ENCODE assay signal across 8 cellular contexts in the genomic region with DNA sequence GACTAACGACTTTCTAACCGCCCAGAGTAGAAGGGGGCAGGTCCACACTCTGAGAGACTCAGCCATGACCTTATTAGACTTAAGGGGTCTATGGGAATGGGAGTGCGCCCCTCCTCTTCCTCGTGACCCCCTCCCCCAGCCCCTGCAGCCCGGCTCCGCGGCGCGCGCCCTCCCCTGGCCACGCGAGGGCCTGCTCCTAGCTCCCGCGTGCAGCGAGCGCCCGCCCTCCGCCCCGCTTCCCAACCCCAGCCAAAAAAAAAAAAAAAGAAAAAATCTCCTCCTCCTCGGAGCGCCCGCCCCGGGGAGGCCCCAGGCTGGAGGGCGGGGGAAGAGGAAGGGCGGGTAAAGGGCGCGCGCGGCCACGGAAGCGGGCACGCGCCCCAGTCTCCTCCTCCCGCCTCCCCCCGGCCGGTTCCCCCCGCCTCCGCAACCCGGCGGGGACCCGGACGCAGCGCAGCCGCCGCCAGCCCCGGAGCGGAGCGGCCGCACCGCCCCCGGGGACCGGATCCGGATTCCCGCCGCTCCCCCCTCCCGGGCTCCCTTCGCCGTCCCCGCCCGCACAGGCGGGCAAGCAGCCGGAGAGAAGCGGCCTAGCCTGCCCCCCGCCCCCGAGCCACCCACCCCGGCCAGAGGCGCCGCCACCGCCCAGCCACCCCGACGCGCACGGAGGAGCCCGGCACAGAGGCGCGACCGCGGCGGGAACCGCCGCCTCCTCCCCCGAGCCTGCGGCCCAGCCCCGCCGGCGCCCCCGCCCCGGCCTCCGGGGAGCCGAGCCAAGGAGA. TPM values are rescaled to one million over a fixed set of nuclear protein-coding genes. Genes with fewer than 3 reads are reported as not detected.
A peak's percentile ranks its signal among the peaks of the same experiment; 100 is the strongest.
DNase-seq lines count a peak whose midpoint lies in the region; ATAC-seq lines count a peak whose summit lies in the region.

No MANE protein-coding gene starts in this region.

- POLR2A ChIA-PET in activated CD4-positive, alpha-beta memory T cell treated with anti-CD3 and anti-CD28 coated beads, Interleukin-2, amount 10 ng/mL, durations not matched to agents 7 days and 5 days (lab: Charles Lee), result interaction anchor here (0.5 to 18.0 kb wide), 6 partner anchors 9 to 851 kb away, joined by 3 to 504 read pairs (median 7); a partner anchor contains a TSS

- H3K27ac Mint-ChIP-seq in activated CD4-positive, alpha-beta memory T cell treated with anti-CD3 and anti-CD28 coated beads, Interleukin-2, amount 10 ng/mL, durations not matched to agents 7 days and 5 days, result peak overlapping the region; percentile 81

- CTCF ChIA-PET in activated CD4-positive, alpha-beta memory T cell treated with anti-CD3 and anti-CD28 coated beads, Interleukin-2, amount 10 ng/mL, durations not matched to agents 7 days and 5 days (lab: Charles Lee), result interaction anchor here (0.6 to 4.4 kb wide), 13 partner anchors 8 to 321 kb away, joined by 3 to 47 read pairs (median 6); a partner anchor contains a TSS

- peak; percentile 93 for DNase-seq in Ammon's horn (ENCODE audit: low spot score)
- peak; percentile 60 for DNase-seq in GM19240 (ENCODE audit: insufficient read length, low spot score)
- peak; percentile 69 for DNase-seq in NCI-H748 treated with DMSO at 0.1 percent for 48 hours (lab: John Stamatoyannopoulos, UW)
- peak; percentile 89 for DNase-seq in activated CD4-positive, alpha-beta memory T cell treated with anti-CD3 and anti-CD28 coated beads, Interleukin-2, amount 10 ng/mL, durations not matched to agents 7 days and 5 days
- DNase-seq in effector CD4-positive, alpha-beta T cell, result peak; percentile 78
- peak; percentile 91 to 95 for DNase-seq in lung microvascular endothelial cell (ENCODE audit: low read depth in 2 of 2)
- peak; percentile 62 to 86 (median 81) for DNase-seq in stimulated activated CD4-positive, alpha-beta T cell treated with anti-CD3 and anti-CD28 coated beads, TNF-alpha, amount 100 ng/mL, for 24 hours (ENCODE audit: low read depth in 3 of 3)

- ATAC-seq in HG03571 (IDR thresholded peaks at IDR 0.05; ENCODE audit: unreplicated experiment), result peak; percentile 30

- no peaks in the 10 kb centered on the region for H3K27me3 Mint-ChIP-seq in activated CD4-positive, alpha-beta memory T cell treated with anti-CD3 and anti-CD28 coated beads, Interleukin-2, amount 10 ng/mL, durations not matched to agents 7 days and 5 days

- H3K36me3 Mint-ChIP-seq in activated CD4-positive, alpha-beta memory T cell treated with anti-CD3 and anti-CD28 coated beads, Interleukin-2, amount 10 ng/mL, durations not matched to agents 7 days and 5 days (ENCODE audit: low read depth), result peaks cover 45% of the 10 kb centered on the region

- peak overlapping the region; percentile 90 for H3K4me3 Mint-ChIP-seq in activated CD4-positive, alpha-beta memory T cell treated with anti-CD3 and anti-CD28 coated beads, Interleukin-2, amount 10 ng/mL, durations not matched to agents 7 days and 5 days

- H3K9me3 Mint-ChIP-seq in activated CD4-positive, alpha-beta memory T cell treated with anti-CD3 and anti-CD28 coated beads, Interleukin-2, amount 10 ng/mL, durations not matched to agents 7 days and 5 days, result no peaks in the 10 kb centered on the region

- H3K4me1 Mint-ChIP-seq in activated CD4-positive, alpha-beta memory T cell treated with anti-CD3 and anti-CD28 coated beads, Interleukin-2, amount 10 ng/mL, durations not matched to agents 7 days and 5 days, result peaks cover 47% of the 10 kb centered on the region

RNA-seq across cellular contexts. Expression of a gene that starts 0.9 kb away (rescaled TPM):
- 100 to 1,000 TPM; 107 to 110 TPM for total RNA-seq in activated CD4-positive, alpha-beta memory T cell treated with anti-CD3 and anti-CD28 coated beads, Interleukin-2, amount 10 ng/mL, durations not matched to agents 7 days and 5 days
- total RNA-seq in lung microvascular endothelial cell, result 28.3 and 40.5 TPM in 2 replicates

RNA-seq across cellular contexts. Expression of a gene that starts 18.9 kb away (rescaled TPM):
- 100 to 1,000 TPM; 106 to 107 TPM for total RNA-seq in activated CD4-positive, alpha-beta memory T cell treated with anti-CD3 and anti-CD28 coated beads, Interleukin-2, amount 10 ng/mL, durations not matched to agents 7 days and 5 days
- total RNA-seq in lung microvascular endothelial cell, result 26.8 and 41.7 TPM in 2 replicates

RNA-seq across cellular contexts. Expression of a gene that starts 31.8 kb away (rescaled TPM):
- 10 to 100 TPM; 42.2 to 42.7 TPM for total RNA-seq in activated CD4-positive, alpha-beta memory T cell treated with anti-CD3 and anti-CD28 coated beads, Interleukin-2, amount 10 ng/mL, durations not matched to agents 7 days and 5 days
- total RNA-seq in lung microvascular endothelial cell, result 23.5 and 39.9 TPM in 2 replicates

RNA-seq across cellular contexts. Expression of a gene that starts 48.0 kb away (rescaled TPM):
- total RNA-seq in activated CD4-positive, alpha-beta memory T cell treated with anti-CD3 and anti-CD28 coated beads, Interleukin-2, amount 10 ng/mL, durations not matched to agents 7 days and 5 days, result under 1 TPM in 1 of 2 experiments, not detected in 1; 0.38 TPM
- total RNA-seq in lung microvascular endothelial cell, result not detected in 2 replicates

RNA-seq across cellular contexts. Expression of a gene that starts 49.4 kb away (rescaled TPM):
- total RNA-seq in activated CD4-positive, alpha-beta memory T cell treated with anti-CD3 and anti-CD28 coated beads, Interleukin-2, amount 10 ng/mL, durations not matched to agents 7 days and 5 days, result not detected
- not detected in 2 replicates for total RNA-seq in lung microvascular endothelial cell

Comparison
In these comparisons a context has a peak if more than half of its experiments do, and no peak if none do; other contexts are left out.
1. Peak in every context shown above with its lines: DNase-seq and ATAC-seq.